In the genomic region with DNA sequence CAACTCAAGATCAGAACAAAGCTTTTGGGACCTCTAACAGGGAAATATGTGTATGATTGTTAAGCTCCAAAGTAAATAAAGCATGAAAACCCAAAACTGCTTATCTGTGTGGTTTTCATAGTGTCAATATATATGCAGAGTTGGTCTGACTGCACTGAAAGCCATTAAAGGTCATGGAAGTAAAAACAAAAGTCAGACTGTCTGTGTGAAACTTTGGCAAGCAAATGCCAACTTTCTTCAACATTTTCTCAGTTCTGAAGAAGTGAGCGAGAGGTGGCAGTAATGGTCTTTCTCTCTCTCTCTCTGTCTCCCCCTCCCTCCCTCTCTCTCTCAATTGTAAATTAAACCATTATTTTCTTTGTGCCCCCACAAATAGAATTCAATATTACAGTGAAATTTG, we compare ENCODE assay signal across 8 cellular contexts.
DNase-seq lines count a peak whose midpoint lies in the region; ATAC-seq and TF ChIP-seq lines count a peak whose summit lies in the region.

No MANE protein-coding gene starts in this region.

- no peak for DNase-seq in GM10266 (ENCODE audit: extremely low spot score)
- DNase-seq in dermis blood vessel endothelial cell, result peak; percentile 82
- DNase-seq in smooth muscle cell (lab: John Stamatoyannopoulos, UW; ENCODE audit: unreplicated experiment), result no peak
- DNase-seq in DMS114 treated with DMSO at 0.1 percent for 48 hours (lab: John Stamatoyannopoulos, UW; ENCODE audit: unreplicated experiment), result no peak
- DNase-seq in AG08396 (ENCODE audit: low spot score), result no peak
- DNase-seq in NCI-H446 treated with DMSO at 0.1 percent for 48 hours (lab: John Stamatoyannopoulos, UW), result no peak

- H3K9me3 ChIP-seq in KOPT-K1 (ENCODE audit: insufficient read depth, low read length, poor library complexity, severe bottlenecking) (no peaks in the 10 kb centered on the region), smooth muscle cell (replicated peaks; ENCODE audit: low read depth) (no peaks in the 10 kb centered on the region)

- peaks cover 16% of the 10 kb centered on the region for H3K4me1 ChIP-seq in smooth muscle cell (ENCODE audit: low read depth)

- H3K79me2 ChIP-seq in smooth muscle cell (ENCODE audit: low read depth), result no peaks in the 10 kb centered on the region

- H2AFZ ChIP-seq in smooth muscle cell (ENCODE audit: low read depth), result no peak overlapping the region

- no peaks in the 10 kb centered on the region for H3F3A ChIP-seq in smooth muscle cell (ENCODE audit: low read depth)

- no peak overlapping the region for H3K4me3 ChIP-seq in smooth muscle cell

- no peaks in the 10 kb centered on the region for H3K27me3 ChIP-seq in smooth muscle cell (ENCODE audit: low read depth)

- H3K4me2 ChIP-seq in smooth muscle cell, result peak overlapping the region; percentile 55

- peak overlapping the region; percentile 96 for H3K27ac ChIP-seq in KOPT-K1 (ENCODE audit: low read depth, low read length, poor library complexity, severe bottlenecking)
- H3K27ac ChIP-seq in smooth muscle cell (ENCODE audit: low read depth), result no peak overlapping the region

- WGBS in smooth muscle cell (ENCODE audit: low lambda C conversion rate), result 17% methylated on average over 1 of the region's 1 CpG

- no peak overlapping the region for H3K9ac ChIP-seq in smooth muscle cell (ENCODE audit: low read depth)

- ATAC-seq in GM21423 (IDR thresholded peaks at IDR 0.05; ENCODE audit: unreplicated experiment), result peak; percentile 54

- TF ChIP-seq CTCF in GM10266 (IDR thresholded peaks at IDR 0.05; ENCODE audit: control insufficient read depth, insufficient read depth, low read depth, missing control alignments) (peak; percentile 37), smooth muscle cell (IDR thresholded peaks at IDR 0.05; ENCODE audit: borderline replicate concordance, insufficient read depth, poor library complexity, severe bottlenecking) (no peak)

- no peaks in the 10 kb centered on the region for H3K36me3 ChIP-seq in KOPT-K1 (ENCODE audit: insufficient read depth, low read length)
- H3K36me3 ChIP-seq in smooth muscle cell (ENCODE audit: low read depth), result no peaks in the 10 kb centered on the region

- H4K20me1 ChIP-seq in smooth muscle cell (ENCODE audit: low read depth), result no peaks in the 10 kb centered on the region
